Comparison of ENCODE assay signal across 14 cellular contexts in genomic region chr6:138557147-138557546, GRCh38. TPM values are rescaled to one million over a fixed set of nuclear protein-coding genes. Genes with fewer than 3 reads are reported as not detected.
DNase-seq lines count a peak whose midpoint lies in the region; ATAC-seq and TF ChIP-seq lines count a peak whose summit lies in the region.
"Had no signal": no experiment of that assay in that cellular context is flagged by ENCODE, and none has a peak within 500 bp of the region (broad histone marks: within the 10 kb centered on the region; RNA-seq: fewer than 3 reads in every experiment).

No MANE protein-coding gene starts in this region.

- in situ Hi-C loops in IMR-90 (cut with MboI; ENCODE audit: low sequenced_read_pairs): no loop called here

- intact Hi-C loops in IMR-90 (cut with micrococcal nuclease): no loop called here

- peak overlapping the region; percentile 94 for H3K27ac ChIP-seq in cardiac muscle cell
- no peak overlapping the region for H3K27ac ChIP-seq in right atrium auricular region
- no peak overlapping the region for H3K27ac ChIP-seq in IMR-90 (ENCODE audit: insufficient read depth, low read length)
- H3K27ac ChIP-seq in liver (ENCODE audit: low read depth in 1 of 2, low read length in 2 of 2): peak overlapping the region in 1 of 2 donors; percentile 18
- H3K27ac ChIP-seq in neuronal stem cell (replicated peaks; ENCODE audit: low read length): no peak overlapping the region
- H3K27ac ChIP-seq: 22Rv1, BLaER1 had no signal

- H3K9me3 ChIP-seq in cardiac muscle cell (ENCODE audit: low read depth) (no peaks in the 10 kb centered on the region), right atrium auricular region (no peaks in the 10 kb centered on the region), IMR-90 (ENCODE audit: control insufficient read depth, insufficient read depth, low read length) (no peaks in the 10 kb centered on the region), liver (ENCODE audit: control insufficient read depth in 4 of 4, low read length in 3 of 4) (no peaks in the 10 kb centered on the region), neuronal stem cell (replicated peaks in 1 of 2; ENCODE audit: control insufficient read depth in 2 of 2, insufficient read depth in 1 of 2, low read depth in 1 of 2, low read length in 2 of 2) (peaks cover 0 to 6% of the 10 kb centered on the region in 2 donors)

- H4K5ac ChIP-seq in IMR-90 (ENCODE audit: low read depth, low read length): no peak overlapping the region

- H3K4me1 ChIP-seq in cardiac muscle cell (ENCODE audit: low read depth) (peaks cover 22% of the 10 kb centered on the region), right atrium auricular region (peaks cover 0 to 10% of the 10 kb centered on the region in 2 donors), IMR-90 (ENCODE audit: control insufficient read depth, insufficient read depth, low read length) (peaks cover 7% of the 10 kb centered on the region), liver (ENCODE audit: control insufficient read depth in 4 of 4, insufficient read depth in 4 of 4, low read length in 3 of 4) (peaks cover 6 to 45% (median 20%) of the 10 kb centered on the region in 4 donors), neuronal stem cell (ENCODE audit: control insufficient read depth in 2 of 2, insufficient read depth in 1 of 2, low read depth in 1 of 2, low read length in 2 of 2) (peaks cover 16 to 33% of the 10 kb centered on the region in 2 donors)

- CTCF ChIA-PET in IMR-90 (lab: Yijun Ruan, JAX): no interaction called here

- H4K8ac ChIP-seq in IMR-90 (ENCODE audit: low read depth in 2 of 2, low read length in 2 of 2): no peak overlapping the region
- H4K8ac ChIP-seq in neuronal stem cell (ENCODE audit: low read depth, low read length): no peak overlapping the region

- TF ChIP-seq RAD21 in IMR-90 (IDR thresholded peaks at IDR 0.05; ENCODE audit: low read length) (no peak), liver (IDR thresholded peaks at IDR 0.05) (no peak)

- H3K4me1 Mint-ChIP-seq in type B pancreatic cell (ENCODE audit: unreplicated experiment): peaks cover 15% of the 10 kb centered on the region
- H3K4me1 Mint-ChIP-seq: CD8-positive, alpha-beta memory T cell had no signal

- no peak for TF ChIP-seq CTCF in cardiac muscle cell (IDR thresholded peaks at IDR 0.05; ENCODE audit: low read depth, low read length)
- TF ChIP-seq CTCF in right atrium auricular region (IDR thresholded peaks at IDR 0.05): no peak
- no peak for TF ChIP-seq CTCF in IMR-90 (conservative IDR thresholded peaks at IDR 0.05; ENCODE audit: low read depth, low read length)
- TF ChIP-seq CTCF in liver (IDR thresholded peaks at IDR 0.05; ENCODE audit: low read depth, low read length, missing input control): no peak
- TF ChIP-seq CTCF in type B pancreatic cell (conservative IDR thresholded peaks at IDR 0.05): no peak

- H2AK9ac ChIP-seq in IMR-90 (replicated peaks; ENCODE audit: low read depth, low read length, poor library complexity): no peak overlapping the region

- H3K27me3 Mint-ChIP-seq in type B pancreatic cell: no peaks in the 10 kb centered on the region

- H3K79me1 ChIP-seq in IMR-90 (ENCODE audit: low read depth in 1 of 2, low read length in 2 of 2) (peaks cover 33 to 64% of the 10 kb centered on the region in 2 experiments), neuronal stem cell (ENCODE audit: low read depth, low read length) (no peaks in the 10 kb centered on the region)

- ATAC-seq in IMR-90 (ENCODE audit: low read depth): no peak
- ATAC-seq in HG03025 (IDR thresholded peaks at IDR 0.05; ENCODE audit: low FRiP score, unreplicated experiment): no peak
- ATAC-seq in GM21526 (IDR thresholded peaks at IDR 0.05; ENCODE audit: low FRiP score, unreplicated experiment): no peak
- ATAC-seq: HCT116, K562 had no signal

- peak overlapping the region; percentile 33 for H3K27ac Mint-ChIP-seq in type B pancreatic cell
- H3K27ac Mint-ChIP-seq: CD8-positive, alpha-beta memory T cell had no signal

- H2BK15ac ChIP-seq in IMR-90 (ENCODE audit: low read depth, low read length): no peak overlapping the region
- no peak overlapping the region for H2BK15ac ChIP-seq in neuronal stem cell (ENCODE audit: low read length)

- H2BK120ac ChIP-seq in IMR-90 (ENCODE audit: low read depth, low read length) (no peak overlapping the region; the same call in 1 of the 2 replicates), neuronal stem cell (ENCODE audit: low read depth, low read length) (no peak overlapping the region)

- dilution Hi-C loops in IMR-90 (cut with HindIII; ENCODE audit: low sequenced_read_pairs, unreplicated experiment): no loop called here

- no peak overlapping the region for H2BK20ac ChIP-seq in IMR-90 (ENCODE audit: low read depth, low read length)

- H2AK5ac ChIP-seq in IMR-90 (ENCODE audit: low read depth, low read length): 0 out of 2 replicates have a peak overlapping the region, but pooled peaks have one; percentile 3
- no peak overlapping the region for H2AK5ac ChIP-seq in neuronal stem cell (ENCODE audit: low read depth, low read length)

- no peak overlapping the region for H3K56ac ChIP-seq in IMR-90 (ENCODE audit: extremely low read depth, insufficient read depth, low read length)

- H3K36me3 Mint-ChIP-seq in type B pancreatic cell: no peaks in the 10 kb centered on the region
- H3K36me3 Mint-ChIP-seq: CD8-positive, alpha-beta memory T cell had no signal

- peak overlapping the region; percentile 30; the same call in 1 of the 2 replicates for H3K4ac ChIP-seq in IMR-90 (ENCODE audit: low read depth, low read length)
- H3K4ac ChIP-seq in neuronal stem cell (ENCODE audit: low read length): no peak overlapping the region

- H4K20me1 ChIP-seq in IMR-90 (ENCODE audit: insufficient read depth, low read length): no peaks in the 10 kb centered on the region
- H4K20me1 ChIP-seq: BLaER1 had no signal

- no peak overlapping the region for H3K14ac ChIP-seq in IMR-90 (replicated peaks; ENCODE audit: low read depth, low read length)
- no peak overlapping the region for H3K14ac ChIP-seq in neuronal stem cell (ENCODE audit: low read length)

- H3K27me3 ChIP-seq in cardiac muscle cell (no peaks in the 10 kb centered on the region), right atrium auricular region (no peaks in the 10 kb centered on the region), IMR-90 (ENCODE audit: control insufficient read depth, insufficient read depth, low read length) (no peaks in the 10 kb centered on the region), liver (ENCODE audit: control insufficient read depth in 4 of 4, insufficient read depth in 4 of 4, low read length in 3 of 4) (no peaks in the 10 kb centered on the region), neuronal stem cell (ENCODE audit: control insufficient read depth in 3 of 3, insufficient read depth in 3 of 3, low read depth in 1 of 3, low read length in 3 of 3) (no peaks in the 10 kb centered on the region)
- H3K27me3 ChIP-seq: BLaER1 had no signal

- H3K4me3 ChIP-seq in cardiac muscle cell: no peak overlapping the region
- no peak overlapping the region for H3K4me3 ChIP-seq in right atrium auricular region
- no peak overlapping the region for H3K4me3 ChIP-seq in IMR-90 (ENCODE audit: insufficient read depth, low read depth, low read length)
- H3K4me3 ChIP-seq in liver (ENCODE audit: low read depth in 1 of 3, low read length in 3 of 3): no peak overlapping the region
- H3K4me3 ChIP-seq in neuronal stem cell (ENCODE audit: low read length in 2 of 2): no peak overlapping the region
- H3K4me3 ChIP-seq: BLaER1, K562 had no signal

- DNase-seq in cardiac muscle cell (ENCODE audit: low read depth in 1 of 2, low spot score in 1 of 2): no peak
- DNase-seq in right atrium auricular region (ENCODE audit: low spot score): no peak
- DNase-seq in IMR-90: no peak
- DNase-seq in type B pancreatic cell (ENCODE audit: extremely low spot score, unreplicated experiment): no peak
- no peak for DNase-seq in neuronal stem cell (ENCODE audit: low spot score)
- DNase-seq: CD8-positive, alpha-beta memory T cell; DMS53 had no signal

- no peak overlapping the region for H3K4me3 Mint-ChIP-seq in type B pancreatic cell
- H3K4me3 Mint-ChIP-seq: CD8-positive, alpha-beta memory T cell had no signal

- POLR2A ChIA-PET in IMR-90 (lab: Charles Lee; ENCODE audit: unreplicated experiment): no interaction called here

- H3K9me1 ChIP-seq in IMR-90 (ENCODE audit: insufficient read depth, low read length): peaks cover 8% of the 10 kb centered on the region

- TF ChIP-seq POLR2A in IMR-90 (IDR thresholded peaks at IDR 0.05; ENCODE audit: low read depth, low read length): no peak

- WGBS in IMR-90 (ENCODE audit: extremely low coverage in 2 of 2, insufficient read length in 1 of 2), 2 experiments: 100% methylated on average over 2 of the region's 5 CpGs; no CpG with 5 or more reads in 1 of the 2 experiments
- WGBS in liver: 53% methylated on average over 5 of the region's 5 CpGs
- WGBS in neuronal stem cell (ENCODE audit: extremely low coverage in 2 of 2, insufficient read length in 2 of 2, insufficient replicate concordance in 1 of 2), 2 donors: no CpG with 5 or more reads among the region's 5 CpGs

- no peaks in the 10 kb centered on the region for H3K9me3 Mint-ChIP-seq in type B pancreatic cell
- H3K9me3 Mint-ChIP-seq: CD8-positive, alpha-beta memory T cell had no signal

- no peak overlapping the region for H4K91ac ChIP-seq in IMR-90 (ENCODE audit: insufficient read depth, low read depth, low read length)
- no peak overlapping the region for H4K91ac ChIP-seq in neuronal stem cell (ENCODE audit: low read depth, low read length, poor library complexity)

- H3K9ac ChIP-seq in IMR-90 (ENCODE audit: low read depth, low read length) (no peak overlapping the region), liver (ENCODE audit: low read depth in 1 of 2, low read length in 2 of 2) (peak overlapping the region in 1 of 2 donors; percentile 14), neuronal stem cell (ENCODE audit: low read depth, low read length, poor library complexity) (no peak overlapping the region)
- H3K9ac ChIP-seq: BLaER1 had no signal

- H3K36me3 ChIP-seq in cardiac muscle cell (no peaks in the 10 kb centered on the region), right atrium auricular region (no peaks in the 10 kb centered on the region), IMR-90 (ENCODE audit: control insufficient read depth, insufficient read depth, low read length) (no peaks in the 10 kb centered on the region), liver (ENCODE audit: control insufficient read depth in 4 of 4, insufficient read depth in 3 of 4, low read depth in 1 of 4, low read length in 3 of 4) (no peaks in the 10 kb centered on the region), neuronal stem cell (replicated peaks in 1 of 2; ENCODE audit: control insufficient read depth in 2 of 2, insufficient read depth in 2 of 2, low read length in 2 of 2) (no peaks in the 10 kb centered on the region)
- H3K36me3 ChIP-seq: BLaER1 had no signal

- no peak overlapping the region for H2BK5ac ChIP-seq in IMR-90 (ENCODE audit: low read depth, low read length, poor library complexity, severe bottlenecking)
- no peak overlapping the region for H2BK5ac ChIP-seq in neuronal stem cell (ENCODE audit: low read length)

- H2AFZ ChIP-seq in IMR-90 (replicated peaks; ENCODE audit: low read length, poor library complexity): no peak overlapping the region
- no peak overlapping the region for H2AFZ ChIP-seq in neuronal stem cell (ENCODE audit: low read length)

- BruUV-seq in IMR-90 (replicated peaks; lab: Mats Ljungman, UMichigan): no TSS peak

- no peak overlapping the region for H3K18ac ChIP-seq in IMR-90 (ENCODE audit: low read depth, low read length)
- H3K18ac ChIP-seq in neuronal stem cell (ENCODE audit: low read length): no peak overlapping the region

- no peak overlapping the region for H3K23ac ChIP-seq in IMR-90 (ENCODE audit: low read depth, low read length)
- H3K23ac ChIP-seq in neuronal stem cell (ENCODE audit: low read depth, low read length, poor library complexity): no peak overlapping the region

- H3K4me2 ChIP-seq in IMR-90 (ENCODE audit: low read depth, low read length): no peak overlapping the region
- H3K4me2 ChIP-seq in neuronal stem cell (ENCODE audit: insufficient read depth, low read length, poor library complexity, severe bottlenecking): no peak overlapping the region
- H3K4me2 ChIP-seq: BLaER1 had no signal

- no peak overlapping the region for H2BK12ac ChIP-seq in neuronal stem cell (ENCODE audit: low read length)

RNA-seq across cellular contexts. Expression of gene NHSL1, which starts 57.9 kb away (rescaled TPM):
- total RNA-seq in cardiac muscle cell (8.4 and 11.3 TPM in 2 replicates), right atrium auricular region (10 to 100 TPM; 34.3 to 41.6 TPM), IMR-90 (2012; rRNA removed) (6.9 and 7.2 TPM in 2 replicates), liver (10 to 100 TPM; 10.9 to 33.0 TPM), type B pancreatic cell (ENCODE audit: low replicate concordance) (29.7 and 63.9 TPM in 2 replicates)
- polyA plus RNA-seq in cardiac muscle cell (6.0 and 6.6 TPM in 2 replicates), IMR-90 (2012; rRNA removed) (5.6 and 6.0 TPM in 2 replicates), liver (10 to 100 TPM in 1 of 2 donors, 1 to 10 TPM in 1; 6.6 to 30.4 TPM)
- 1.7 and 2.4 TPM in 2 replicates for polyA plus RNA-seq in IMR-90 (2012; cell fraction: cytosol; rRNA removed)
- polyA plus RNA-seq in IMR-90 (2012; cell fraction: nucleus; rRNA removed; ENCODE audit: low replicate concordance): 3.7 and 6.6 TPM in 2 replicates
- 21.8 TPM for polyA plus RNA-seq in neuronal stem cell (2013, experiment 1 of 2)
- 24.5 TPM for polyA plus RNA-seq in neuronal stem cell (2013, experiment 2 of 2)
- polyA plus RNA-seq: CD8-positive, alpha-beta memory T cell had no signal
